ENCODE assay signal across 30 cellular contexts in the genomic region with DNA sequence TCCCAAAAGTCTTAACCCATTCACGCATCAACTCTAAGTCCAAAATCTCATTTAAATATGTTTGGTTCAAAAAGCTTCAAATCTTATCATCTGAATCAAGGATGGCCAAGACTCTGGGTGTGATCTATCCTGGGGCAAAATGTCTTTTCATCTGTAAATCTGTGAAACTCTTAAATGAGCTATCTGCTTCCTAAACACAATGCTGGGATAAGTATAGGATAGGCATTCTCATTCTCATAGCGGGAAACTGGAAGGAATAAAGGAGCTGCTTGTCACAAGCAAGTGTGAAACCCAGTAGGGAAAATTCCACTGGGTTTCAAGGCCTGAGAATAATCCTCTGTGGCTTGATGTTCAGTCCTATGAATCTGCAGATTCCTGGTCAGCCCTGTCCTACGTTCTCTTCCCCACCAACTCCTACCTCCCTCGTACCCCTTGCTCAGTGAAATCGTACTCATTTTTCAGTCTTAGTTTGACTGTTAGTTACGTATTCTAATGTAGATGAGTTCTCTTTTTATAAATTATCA.
"Had no signal": no experiment of that assay in that cellular context is flagged by ENCODE, and none has a peak within 500 bp of the region (broad histone marks: within the 10 kb centered on the region; RNA-seq: fewer than 3 reads in every experiment).

No MANE protein-coding gene starts in this region.

- H3K4me2 ChIP-seq: PC-9 had no signal

- H3K4me3 Mint-ChIP-seq: activated CD4-positive, alpha-beta memory T cell treated with anti-CD3 and anti-CD28 coated beads, Interleukin-2, amount 10 ng/mL, durations not matched to agents 7 days and 5 days; activated CD8-positive, alpha-beta memory T cell treated with anti-CD3 and anti-CD28 coated beads, Interleukin-2, amount 10 ng/mL, durations not matched to agents 7 days and 5 days; activated naive CD8-positive, alpha-beta T cell treated with anti-CD3 and anti-CD28 coated beads, Interleukin-2, amount 10 ng/mL, durations not matched to agents 7 days and 5 days; central memory CD8-positive, alpha-beta T cell had no signal

- H3K4me3 ChIP-seq: ascending aorta, cardiac muscle cell, PC-9 had no signal

- H3K36me3 Mint-ChIP-seq: activated CD8-positive, alpha-beta memory T cell treated with anti-CD3 and anti-CD28 coated beads, Interleukin-2, amount 10 ng/mL, durations not matched to agents 7 days and 5 days; activated naive CD8-positive, alpha-beta T cell treated with anti-CD3 and anti-CD28 coated beads, Interleukin-2, amount 10 ng/mL, durations not matched to agents 7 days and 5 days had no signal

- H3K27ac Mint-ChIP-seq: activated CD4-positive, alpha-beta memory T cell treated with anti-CD3 and anti-CD28 coated beads, Interleukin-2, amount 10 ng/mL, durations not matched to agents 7 days and 5 days; activated CD8-positive, alpha-beta memory T cell treated with anti-CD3 and anti-CD28 coated beads, Interleukin-2, amount 10 ng/mL, durations not matched to agents 7 days and 5 days; activated naive CD8-positive, alpha-beta T cell treated with anti-CD3 and anti-CD28 coated beads, Interleukin-2, amount 10 ng/mL, durations not matched to agents 7 days and 5 days had no signal

- H3K9me3 ChIP-seq: ascending aorta had no signal

- H3K27me3 ChIP-seq: ascending aorta, cardiac muscle cell had no signal

- H2AFZ ChIP-seq: PC-9 had no signal

- H3K27me3 Mint-ChIP-seq: activated CD4-positive, alpha-beta memory T cell treated with anti-CD3 and anti-CD28 coated beads, Interleukin-2, amount 10 ng/mL, durations not matched to agents 7 days and 5 days; activated CD8-positive, alpha-beta memory T cell treated with anti-CD3 and anti-CD28 coated beads, Interleukin-2, amount 10 ng/mL, durations not matched to agents 7 days and 5 days; central memory CD8-positive, alpha-beta T cell had no signal

- DNase-seq: activated CD4-positive, alpha-beta memory T cell treated with anti-CD3 and anti-CD28 coated beads, Interleukin-2, amount 10 ng/mL, durations not matched to agents 7 days and 5 days; activated CD4-positive, alpha-beta T cell treated with anti-CD3 and anti-CD28 coated beads for 1 hour; activated CD4-positive, alpha-beta T cell treated with anti-CD3 and anti-CD28 coated beads for 48 hours; activated CD4-positive, CD25-positive, alpha-beta regulatory T cell; activated CD8-positive, alpha-beta memory T cell treated with anti-CD3 and anti-CD28 coated beads for 24 hours; activated CD8-positive, alpha-beta memory T cell treated with anti-CD3 and anti-CD28 coated beads, Interleukin-2, amount 10 ng/mL, durations not matched to agents 7 days and 5 days; activated CD8-positive, alpha-beta memory T cell treated with anti-CD3 and anti-CD28 coated beads, Interleukin-2, amount 50 U/mL, for 48 hours; activated effector memory CD4-positive, alpha-beta T cell treated with Interleukin-2 at 50 U/mL for 16 hours; activated naive CD4-positive, alpha-beta T cell treated with anti-CD3 and anti-CD28 coated beads, Interleukin-2, amount 50 U/mL, for 16 hours; activated naive CD8-positive, alpha-beta T cell treated with anti-CD3 and anti-CD28 coated beads, Interleukin-2, amount 10 ng/mL, durations not matched to agents 7 days and 5 days; activated T-cell treated with anti-CD3 and anti-CD28 coated beads, Interleukin-2, amount 50 U/mL, for 48 hours; amygdala; NCI-H1092 treated with DMSO at 0.1 percent for 48 hours; NCI-H1417; NCI-H187 treated with DMSO at 0.1 percent for 48 hours; NCI-H2081; NCI-H345; NCI-H524 treated with DMSO at 0.1 percent for 48 hours; PC-9; SIG-M5; SW 1271; T-helper 1 cell; T-helper 2 cell; T-helper 9 cell had no signal

- H3K36me3 ChIP-seq: ascending aorta, cardiac muscle cell had no signal

- H3K4me1 ChIP-seq: ascending aorta had no signal

- H3K27ac ChIP-seq: ascending aorta, cardiac muscle cell, PC-9, RWPE1, VCaP had no signal

- ATAC-seq: activated CD8-positive, alpha-beta memory T cell treated with anti-CD3 and anti-CD28 coated beads, Interleukin-2, amount 10 ng/mL, durations not matched to agents 7 days and 5 days; Right ventricle myocardium inferior had no signal

- H3K4me1 Mint-ChIP-seq: activated CD4-positive, alpha-beta memory T cell treated with anti-CD3 and anti-CD28 coated beads, Interleukin-2, amount 10 ng/mL, durations not matched to agents 7 days and 5 days; activated CD8-positive, alpha-beta memory T cell treated with anti-CD3 and anti-CD28 coated beads, Interleukin-2, amount 10 ng/mL, durations not matched to agents 7 days and 5 days; activated naive CD8-positive, alpha-beta T cell treated with anti-CD3 and anti-CD28 coated beads, Interleukin-2, amount 10 ng/mL, durations not matched to agents 7 days and 5 days; central memory CD8-positive, alpha-beta T cell had no signal
